Comparison of ENCODE assay signal across 1 cellular context in genomic region chr15:64387562-64388168, GRCh38.
A peak's percentile ranks its signal among the peaks of the same experiment; 100 is the strongest.
TF ChIP-seq lines count a peak whose summit lies in the region.

Gene TRIP4 (plus strand): TSS chr15:64387836. CDS start chr15:64387864, 28 bp downstream.

TF ChIP-seq in HepG2, 621 proteins besides CTCF, POLR2A, EP300 and RAD21 (continued from another document and continues in another):
- TF ChIP-seq ZNF687 (CRISPR knock-in tag; IDR thresholded peaks at IDR 0.05) (peak; percentile 97), ERF (CRISPR knock-in tag; IDR thresholded peaks at IDR 0.05) (peak; percentile 98), ZNF781 (CRISPR knock-in tag; IDR thresholded peaks at IDR 0.05; ENCODE audit: borderline replicate concordance, not compliant biosample characterization) (peak; percentile 84), TEAD3 (CRISPR knock-in tag; optimal IDR thresholded peaks at IDR 0.05; ENCODE audit: borderline replicate concordance) (peak; percentile 85), MAFF (IDR thresholded peaks at IDR 0.05; ENCODE audit: low read depth, low read length) (0 out of 2 replicates have a peak, but pooled peaks have one; percentile 9), MBNL3 (CRISPR knock-in tag; conservative IDR thresholded peaks at IDR 0.05) (no peak), SP5 (CRISPR knock-in tag; IDR thresholded peaks at IDR 0.05; ENCODE audit: borderline replicate concordance, low read depth) (peak; percentile 92), ZNF143 (CRISPR knock-in tag; IDR thresholded peaks at IDR 0.05) (peak; percentile 81), ZNF263 (CRISPR knock-in tag; IDR thresholded peaks at IDR 0.05) (peak; percentile 80; the same call in 1 of the 2 replicates), BCL3 (CRISPR knock-in tag; IDR thresholded peaks at IDR 0.05) (peak; percentile 72), FOXK2 (IDR thresholded peaks at IDR 0.05) (peak; percentile 72), ZNF619 (CRISPR knock-in tag; IDR thresholded peaks at IDR 0.05) (peak; percentile 99), THYN1 (CRISPR knock-in tag; IDR thresholded peaks at IDR 0.05; ENCODE audit: borderline replicate concordance, low read depth) (no peak), NFYB (CRISPR knock-in tag; IDR thresholded peaks at IDR 0.05) (peak; percentile 58), DRAP1 (CRISPR knock-in tag; IDR thresholded peaks at IDR 0.05) (peak; percentile 89), YY1 (IDR thresholded peaks at IDR 0.05; ENCODE audit: insufficient read depth, insufficient replicate concordance, low read depth, low read length) (peak; percentile 96), SMARCE1 (IDR thresholded peaks at IDR 0.05; ENCODE audit: borderline replicate concordance) (no peak), ZNF616 (CRISPR knock-in tag; IDR thresholded peaks at IDR 0.05; ENCODE audit: low read depth) (peak; percentile 91; the same call in 1 of the 2 replicates), TAF1 (CRISPR knock-in tag; IDR thresholded peaks at IDR 0.05) (peak; percentile 98), SRF (IDR thresholded peaks at IDR 0.05; ENCODE audit: low read depth, low read length) (peak; percentile 78), ZNF644 (CRISPR knock-in tag; IDR thresholded peaks at IDR 0.05; ENCODE audit: low read depth) (peak; percentile 35; the same call in 1 of the 2 replicates), ZNF766 (CRISPR knock-in tag; IDR thresholded peaks at IDR 0.05; ENCODE audit: borderline replicate concordance) (peak; percentile 94), ZBTB44 (CRISPR knock-in tag; IDR thresholded peaks at IDR 0.05) (peak; percentile 83), NPAS2 (CRISPR knock-in tag; IDR thresholded peaks at IDR 0.05; ENCODE audit: borderline replicate concordance) (no peak), SNAPC5 (CRISPR knock-in tag; IDR thresholded peaks at IDR 0.05; ENCODE audit: borderline replicate concordance) (no peak), JUND (CRISPR knock-in tag; IDR thresholded peaks at IDR 0.05) (peak; percentile 69), GPN1 (CRISPR knock-in tag; IDR thresholded peaks at IDR 0.05; ENCODE audit: borderline replicate concordance) (0 out of 2 replicates have a peak, but pooled peaks have one; percentile 54), PHF21A (CRISPR knock-in tag; IDR thresholded peaks at IDR 0.05) (peak; percentile 87), ZNF737 (CRISPR knock-in tag; IDR thresholded peaks at IDR 0.05; ENCODE audit: borderline replicate concordance) (peak; percentile 42; the same call in 1 of the 2 replicates), SYNCRIP (IDR thresholded peaks at IDR 0.05; ENCODE audit: insufficient read depth, low read depth, low read length) (no peak), ASH2L (IDR thresholded peaks at IDR 0.05; ENCODE audit: insufficient read length, low read depth, low read length) (peak; percentile 99), KIAA2018 (CRISPR knock-in tag; IDR thresholded peaks at IDR 0.05; ENCODE audit: borderline replicate concordance) (no peak), ZNF780A (CRISPR knock-in tag; IDR thresholded peaks at IDR 0.05) (peak; percentile 88; the same call in 1 of the 2 replicates), TFDP1 (CRISPR knock-in tag; IDR thresholded peaks at IDR 0.05; ENCODE audit: borderline replicate concordance) (peak; percentile 89), ZNF446 (CRISPR knock-in tag; IDR thresholded peaks at IDR 0.05) (no peak)
- TF ChIP-seq, protein P1, sequence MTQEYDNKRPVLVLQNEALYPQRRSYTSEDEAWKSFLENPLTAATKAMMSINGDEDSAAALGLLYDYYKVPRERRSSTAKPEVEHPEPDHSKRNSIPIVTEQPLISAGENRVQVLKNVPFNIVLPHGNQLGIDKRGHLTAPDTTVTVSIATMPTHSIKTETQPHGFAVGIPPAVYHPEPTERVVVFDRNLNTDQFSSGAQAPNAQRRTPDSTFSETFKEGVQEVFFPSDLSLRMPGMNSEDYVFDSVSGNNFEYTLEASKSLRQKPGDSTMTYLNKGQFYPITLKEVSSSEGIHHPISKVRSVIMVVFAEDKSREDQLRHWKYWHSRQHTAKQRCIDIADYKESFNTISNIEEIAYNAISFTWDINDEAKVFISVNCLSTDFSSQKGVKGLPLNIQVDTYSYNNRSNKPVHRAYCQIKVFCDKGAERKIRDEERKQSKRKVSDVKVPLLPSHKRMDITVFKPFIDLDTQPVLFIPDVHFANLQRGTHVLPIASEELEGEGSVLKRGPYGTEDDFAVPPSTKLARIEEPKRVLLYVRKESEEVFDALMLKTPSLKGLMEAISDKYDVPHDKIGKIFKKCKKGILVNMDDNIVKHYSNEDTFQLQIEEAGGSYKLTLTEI (CRISPR knock-in tag; conservative IDR thresholded peaks at IDR 0.05): no peak
- TF ChIP-seq, protein P2, sequence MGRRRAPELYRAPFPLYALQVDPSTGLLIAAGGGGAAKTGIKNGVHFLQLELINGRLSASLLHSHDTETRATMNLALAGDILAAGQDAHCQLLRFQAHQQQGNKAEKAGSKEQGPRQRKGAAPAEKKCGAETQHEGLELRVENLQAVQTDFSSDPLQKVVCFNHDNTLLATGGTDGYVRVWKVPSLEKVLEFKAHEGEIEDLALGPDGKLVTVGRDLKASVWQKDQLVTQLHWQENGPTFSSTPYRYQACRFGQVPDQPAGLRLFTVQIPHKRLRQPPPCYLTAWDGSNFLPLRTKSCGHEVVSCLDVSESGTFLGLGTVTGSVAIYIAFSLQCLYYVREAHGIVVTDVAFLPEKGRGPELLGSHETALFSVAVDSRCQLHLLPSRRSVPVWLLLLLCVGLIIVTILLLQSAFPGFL (CRISPR knock-in tag; IDR thresholded peaks at IDR 0.05): 0 out of 2 replicates have a peak, but pooled peaks have one; percentile 84
- TF ChIP-seq, protein P3, sequence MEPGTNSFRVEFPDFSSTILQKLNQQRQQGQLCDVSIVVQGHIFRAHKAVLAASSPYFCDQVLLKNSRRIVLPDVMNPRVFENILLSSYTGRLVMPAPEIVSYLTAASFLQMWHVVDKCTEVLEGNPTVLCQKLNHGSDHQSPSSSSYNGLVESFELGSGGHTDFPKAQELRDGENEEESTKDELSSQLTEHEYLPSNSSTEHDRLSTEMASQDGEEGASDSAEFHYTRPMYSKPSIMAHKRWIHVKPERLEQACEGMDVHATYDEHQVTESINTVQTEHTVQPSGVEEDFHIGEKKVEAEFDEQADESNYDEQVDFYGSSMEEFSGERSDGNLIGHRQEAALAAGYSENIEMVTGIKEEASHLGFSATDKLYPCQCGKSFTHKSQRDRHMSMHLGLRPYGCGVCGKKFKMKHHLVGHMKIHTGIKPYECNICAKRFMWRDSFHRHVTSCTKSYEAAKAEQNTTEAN (CRISPR knock-in tag; conservative IDR thresholded peaks at IDR 0.05): peak; percentile 85
